40 cellular contexts compared by ENCODE assay signal in the genomic region with DNA sequence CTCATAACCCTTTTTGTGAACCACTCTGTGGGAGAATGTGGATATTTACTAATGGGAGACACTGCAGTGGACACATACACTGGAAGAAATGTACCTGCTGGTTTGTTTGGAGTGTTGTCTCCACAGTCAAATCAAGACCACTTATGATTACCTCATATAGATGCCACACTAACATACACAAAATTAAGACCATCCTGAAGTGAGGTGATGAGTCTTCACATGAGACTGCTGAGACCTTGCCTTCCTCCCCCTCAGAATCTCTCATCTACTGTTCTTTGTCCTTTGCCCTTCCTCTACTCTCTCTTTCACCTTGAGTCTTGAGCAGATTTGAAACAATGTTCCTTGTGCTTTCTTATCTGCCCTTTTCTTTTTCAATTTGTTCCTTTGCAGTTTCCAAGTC. TPM values are rescaled to one million over a fixed set of nuclear protein-coding genes. Genes with fewer than 3 reads are reported as not detected.
"Had no signal": no experiment of that assay in that cellular context is flagged by ENCODE, and none has a peak within 500 bp of the region (broad histone marks: within the 10 kb centered on the region; RNA-seq: fewer than 3 reads in every experiment).

No MANE protein-coding gene starts in this region.

- H3K9me3 Mint-ChIP-seq: effector memory CD8-positive, alpha-beta T cell; T-helper 2 cell treated with Interferon-gamma antibody and Interleukin-4, amounts not matched to agents 5 μg/mL and 100 μg/mL, for 36 hours had no signal

- H3K4me3 ChIP-seq: esophagus squamous epithelium, gastroesophageal sphincter, heart right ventricle had no signal

- H3K27ac ChIP-seq: esophagus squamous epithelium, gastroesophageal sphincter, heart right ventricle, WERI-Rb-1 had no signal

- H3K27ac Mint-ChIP-seq: activated B cell treated with CpG ODN at 0.5 μM for 24 hours; activated CD8-positive, alpha-beta T cell treated with anti-CD3 and anti-CD28 coated beads for 36 hours; activated naive CD8-positive, alpha-beta T cell; activated T-helper 17 cell treated with anti-CD3 and anti-CD28 coated beads, Interleukin-2, amount 50 U/mL, for 72 hours; brain; effector memory CD8-positive, alpha-beta T cell; T-cell; T-helper 17 cell; T-helper 2 cell treated with Interferon-gamma antibody and Interleukin-4, amounts not matched to agents 5 μg/mL and 100 μg/mL, for 36 hours had no signal

- H3K4me3 Mint-ChIP-seq: activated B cell treated with CpG ODN at 0.5 μM for 24 hours; activated CD8-positive, alpha-beta T cell treated with anti-CD3 and anti-CD28 coated beads for 36 hours; activated naive CD8-positive, alpha-beta T cell; activated T-cell treated with anti-CD3 and anti-CD28 coated beads, Interleukin-2, amount 50 U/mL, for 4 hours; activated T-helper 17 cell treated with anti-CD3 and anti-CD28 coated beads, Interleukin-2, amount 50 U/mL, for 72 hours; brain; effector memory CD8-positive, alpha-beta T cell; T-cell; T-helper 17 cell; T-helper 2 cell treated with Interferon-gamma antibody and Interleukin-4, amounts not matched to agents 5 μg/mL and 100 μg/mL, for 36 hours had no signal

- ATAC-seq: activated CD4-positive, CD25-positive, alpha-beta regulatory T cell treated with anti-CD3 and anti-CD28 coated beads, Interleukin-2, amount 50 U/mL, for 24 hours; activated CD8-positive, alpha-beta T cell treated with anti-CD3 and anti-CD28 coated beads for 36 hours; activated T-cell treated with anti-CD3 and anti-CD28 coated beads, Interleukin-2, amount 50 U/mL, for 4 hours; activated T-helper 17 cell treated with anti-CD3 and anti-CD28 coated beads, Interleukin-2, amount 50 U/mL, for 72 hours; effector memory CD8-positive, alpha-beta T cell; gastroesophageal sphincter; heart right ventricle; T-cell; T-helper 17 cell had no signal

- DNase-seq: activated B cell treated with CpG ODN at 0.5 μM for 24 hours; activated CD4-positive, alpha-beta T cell treated with anti-CD3 and anti-CD28 coated beads for 48 hours; activated CD4-positive, alpha-beta T cell treated with anti-CD3 and anti-CD28 coated beads, Interleukin-2, amount 50 U/mL, for 1 hour; activated CD4-positive, alpha-beta T cell treated with anti-CD3 and anti-CD28 coated beads, Interleukin-2, amount 50 U/mL, for 48 hours; activated CD8-positive, alpha-beta memory T cell treated with anti-CD3 and anti-CD28 coated beads for 24 hours; activated CD8-positive, alpha-beta T cell treated with anti-CD3 and anti-CD28 coated beads for 36 hours; activated effector memory CD4-positive, alpha-beta T cell treated with Interleukin-2 at 50 U/mL for 16 hours; activated gamma-delta T cell treated with Interleukin-2 at 50 U/mL for 16 hours; activated naive CD4-positive, alpha-beta T cell treated with anti-CD3 and anti-CD28 coated beads, Interleukin-2, amount 50 U/mL, for 16 hours; activated naive CD4-positive, alpha-beta T cell treated with Interleukin-2 at 50 U/mL for 16 hours; activated T-cell treated with anti-CD3 and anti-CD28 coated beads, Interleukin-2, amount 50 U/mL, for 4 hours; amniotic stem cell; anterior cingulate cortex; caudate nucleus; cortex of kidney; dermis blood vessel endothelial cell; effector CD4-positive, alpha-beta T cell; effector memory CD8-positive, alpha-beta T cell; erythroblast; esophagus squamous epithelium; foreskin melanocyte; heart right ventricle; SW 1271; T-cell; T-helper 17 cell; T1000; WERI-Rb-1 had no signal

- H3K27me3 ChIP-seq: esophagus squamous epithelium had no signal

- H3K36me3 Mint-ChIP-seq: brain, T-cell had no signal

- H3K4me1 Mint-ChIP-seq: activated B cell treated with CpG ODN at 0.5 μM for 24 hours; activated T-helper 17 cell treated with anti-CD3 and anti-CD28 coated beads, Interleukin-2, amount 50 U/mL, for 72 hours; brain; T-cell; T-helper 17 cell had no signal

- H3K4me1 ChIP-seq: gastroesophageal sphincter had no signal

- H3K36me3 ChIP-seq: gastroesophageal sphincter, heart right ventricle, WERI-Rb-1 had no signal

- FAIRE-seq: colon, endometrium, endothelial cell of umbilical vein had no signal

- H3K9me3 ChIP-seq: esophagus squamous epithelium had no signal

RNA-seq across cellular contexts. Expression of a gene that starts 4.3 kb away (rescaled TPM):
- total RNA-seq: activated B cell treated with CpG ODN at 0.5 μM for 24 hours; activated CD8-positive, alpha-beta T cell treated with anti-CD3 and anti-CD28 coated beads for 36 hours; activated T-cell treated with anti-CD3 and anti-CD28 coated beads, Interleukin-2, amount 50 U/mL, for 4 hours; activated T-helper 17 cell treated with anti-CD3 and anti-CD28 coated beads, Interleukin-2, amount 50 U/mL, for 72 hours; chondrocyte; fibroblast of lung; fibroblast of villous mesenchyme; glomerular endothelial cell; T-cell; T-helper 17 cell had no signal

RNA-seq across cellular contexts. Expression of a gene that starts 15.1 kb away (rescaled TPM):
- total RNA-seq: activated B cell treated with CpG ODN at 0.5 μM for 24 hours; activated CD8-positive, alpha-beta T cell treated with anti-CD3 and anti-CD28 coated beads for 36 hours; activated T-cell treated with anti-CD3 and anti-CD28 coated beads, Interleukin-2, amount 50 U/mL, for 4 hours; activated T-helper 17 cell treated with anti-CD3 and anti-CD28 coated beads, Interleukin-2, amount 50 U/mL, for 72 hours; chondrocyte; dermis blood vessel endothelial cell; endothelial cell of umbilical vein; fibroblast of lung; fibroblast of villous mesenchyme; glomerular endothelial cell; heart right ventricle; T-cell; T-helper 17 cell had no signal

RNA-seq across cellular contexts. Expression of a gene that starts 31.5 kb away (rescaled TPM):
- total RNA-seq: activated B cell treated with CpG ODN at 0.5 μM for 24 hours; activated CD8-positive, alpha-beta T cell treated with anti-CD3 and anti-CD28 coated beads for 36 hours; activated T-cell treated with anti-CD3 and anti-CD28 coated beads, Interleukin-2, amount 50 U/mL, for 4 hours; activated T-helper 17 cell treated with anti-CD3 and anti-CD28 coated beads, Interleukin-2, amount 50 U/mL, for 72 hours; chondrocyte; fibroblast of lung; glomerular endothelial cell; T-cell; T-helper 17 cell had no signal

RNA-seq across cellular contexts. Expression of a gene that starts 36.8 kb away (rescaled TPM):
- total RNA-seq: activated B cell treated with CpG ODN at 0.5 μM for 24 hours; activated CD8-positive, alpha-beta T cell treated with anti-CD3 and anti-CD28 coated beads for 36 hours; activated T-cell treated with anti-CD3 and anti-CD28 coated beads, Interleukin-2, amount 50 U/mL, for 4 hours; activated T-helper 17 cell treated with anti-CD3 and anti-CD28 coated beads, Interleukin-2, amount 50 U/mL, for 72 hours; chondrocyte; endothelial cell of umbilical vein; fibroblast of lung; fibroblast of villous mesenchyme; glomerular endothelial cell; heart right ventricle; T-cell; T-helper 17 cell had no signal

RNA-seq across cellular contexts. Expression of a gene that starts 54.6 kb away (rescaled TPM):
- total RNA-seq: activated B cell treated with CpG ODN at 0.5 μM for 24 hours; activated CD8-positive, alpha-beta T cell treated with anti-CD3 and anti-CD28 coated beads for 36 hours; activated T-cell treated with anti-CD3 and anti-CD28 coated beads, Interleukin-2, amount 50 U/mL, for 4 hours; activated T-helper 17 cell treated with anti-CD3 and anti-CD28 coated beads, Interleukin-2, amount 50 U/mL, for 72 hours; chondrocyte; dermis blood vessel endothelial cell; endothelial cell of umbilical vein; fibroblast of lung; fibroblast of villous mesenchyme; gastroesophageal sphincter; glomerular endothelial cell; heart right ventricle; T-cell; T-helper 17 cell had no signal
